2 cellular contexts compared by ENCODE assay signal in genomic region chr5:177253252-177253651, GRCh38.
TF ChIP-seq lines count a peak whose summit lies in the region.

No MANE protein-coding gene starts in this region.

TF ChIP-seq in A549, 52 proteins besides CTCF, POLR2A, EP300 and RAD21:
- peak; percentile 54 for TF ChIP-seq MAFK (IDR thresholded peaks at IDR 0.05; ENCODE audit: partially characterized antibody)
- no peak for TF ChIP-seq HOXA7 (CRISPR knock-in tag; IDR thresholded peaks at IDR 0.05)
TF ChIP-seq in A549: peak in this region for 1.

TF ChIP-seq in K562, 482 proteins besides CTCF, POLR2A, EP300 and RAD21:
- no peak for TF ChIP-seq ZNF3 (CRISPR knock-in tag; IDR thresholded peaks at IDR 0.05)
- no peak for TF ChIP-seq ZHX1 (conservative IDR thresholded peaks at IDR 0.05; ENCODE audit: low read length)
- TF ChIP-seq MAFG (tag; conservative IDR thresholded peaks at IDR 0.05), result peak; percentile 38
- TF ChIP-seq, protein P1, sequence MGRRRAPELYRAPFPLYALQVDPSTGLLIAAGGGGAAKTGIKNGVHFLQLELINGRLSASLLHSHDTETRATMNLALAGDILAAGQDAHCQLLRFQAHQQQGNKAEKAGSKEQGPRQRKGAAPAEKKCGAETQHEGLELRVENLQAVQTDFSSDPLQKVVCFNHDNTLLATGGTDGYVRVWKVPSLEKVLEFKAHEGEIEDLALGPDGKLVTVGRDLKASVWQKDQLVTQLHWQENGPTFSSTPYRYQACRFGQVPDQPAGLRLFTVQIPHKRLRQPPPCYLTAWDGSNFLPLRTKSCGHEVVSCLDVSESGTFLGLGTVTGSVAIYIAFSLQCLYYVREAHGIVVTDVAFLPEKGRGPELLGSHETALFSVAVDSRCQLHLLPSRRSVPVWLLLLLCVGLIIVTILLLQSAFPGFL (CRISPR knock-in tag; IDR thresholded peaks at IDR 0.05), result no peak
- TF ChIP-seq, protein P2, sequence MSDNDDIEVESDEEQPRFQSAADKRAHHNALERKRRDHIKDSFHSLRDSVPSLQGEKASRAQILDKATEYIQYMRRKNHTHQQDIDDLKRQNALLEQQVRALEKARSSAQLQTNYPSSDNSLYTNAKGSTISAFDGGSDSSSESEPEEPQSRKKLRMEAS (CRISPR knock-in tag; IDR thresholded peaks at IDR 0.05), result no peak
- TF ChIP-seq ILK (tag; IDR thresholded peaks at IDR 0.05; ENCODE audit: borderline replicate concordance, low read depth), result no peak
- peak; percentile 89 for TF ChIP-seq ZNF316 (IDR thresholded peaks at IDR 0.05)
- no peak for TF ChIP-seq ZNF274 (IDR thresholded peaks at IDR 0.05; ENCODE audit: borderline replicate concordance, low read depth, low read length)
- no peak for TF ChIP-seq RAD51 (IDR thresholded peaks at IDR 0.05; ENCODE audit: borderline replicate concordance, low read depth)
- no peak for TF ChIP-seq ZNF197 (CRISPR knock-in tag; IDR thresholded peaks at IDR 0.05; ENCODE audit: low read depth)
- TF ChIP-seq, protein P3, sequence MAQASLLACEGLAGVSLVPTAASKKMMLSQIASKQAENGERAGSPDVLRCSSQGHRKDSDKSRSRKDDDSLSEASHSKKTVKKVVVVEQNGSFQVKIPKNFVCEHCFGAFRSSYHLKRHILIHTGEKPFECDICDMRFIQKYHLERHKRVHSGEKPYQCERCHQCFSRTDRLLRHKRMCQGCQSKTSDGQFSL (CRISPR knock-in tag; IDR thresholded peaks at IDR 0.05), result no peak
- TF ChIP-seq, protein P3 (tag; IDR thresholded peaks at IDR 0.05), result no peak
- no peak for TF ChIP-seq NR4A1 (CRISPR knock-in tag; IDR thresholded peaks at IDR 0.05)
- no peak for TF ChIP-seq NR4A1 (tag; IDR thresholded peaks at IDR 0.05)
- TF ChIP-seq CBX3 (IDR thresholded peaks at IDR 0.05; ENCODE audit: borderline replicate concordance in 1 of 2, low read length in 2 of 2), result no peak
- TF ChIP-seq NCOA1 (IDR thresholded peaks at IDR 0.05; ENCODE audit: low read depth), result no peak
- TF ChIP-seq C11orf30 (IDR thresholded peaks at IDR 0.05; ENCODE audit: low read depth), result peak; percentile 64
- no peak for TF ChIP-seq SREBF1 (IDR thresholded peaks at IDR 0.05; ENCODE audit: borderline replicate concordance, low read depth, low read length)
- TF ChIP-seq ARID1B (IDR thresholded peaks at IDR 0.05), result no peak
- TF ChIP-seq, protein P4, sequence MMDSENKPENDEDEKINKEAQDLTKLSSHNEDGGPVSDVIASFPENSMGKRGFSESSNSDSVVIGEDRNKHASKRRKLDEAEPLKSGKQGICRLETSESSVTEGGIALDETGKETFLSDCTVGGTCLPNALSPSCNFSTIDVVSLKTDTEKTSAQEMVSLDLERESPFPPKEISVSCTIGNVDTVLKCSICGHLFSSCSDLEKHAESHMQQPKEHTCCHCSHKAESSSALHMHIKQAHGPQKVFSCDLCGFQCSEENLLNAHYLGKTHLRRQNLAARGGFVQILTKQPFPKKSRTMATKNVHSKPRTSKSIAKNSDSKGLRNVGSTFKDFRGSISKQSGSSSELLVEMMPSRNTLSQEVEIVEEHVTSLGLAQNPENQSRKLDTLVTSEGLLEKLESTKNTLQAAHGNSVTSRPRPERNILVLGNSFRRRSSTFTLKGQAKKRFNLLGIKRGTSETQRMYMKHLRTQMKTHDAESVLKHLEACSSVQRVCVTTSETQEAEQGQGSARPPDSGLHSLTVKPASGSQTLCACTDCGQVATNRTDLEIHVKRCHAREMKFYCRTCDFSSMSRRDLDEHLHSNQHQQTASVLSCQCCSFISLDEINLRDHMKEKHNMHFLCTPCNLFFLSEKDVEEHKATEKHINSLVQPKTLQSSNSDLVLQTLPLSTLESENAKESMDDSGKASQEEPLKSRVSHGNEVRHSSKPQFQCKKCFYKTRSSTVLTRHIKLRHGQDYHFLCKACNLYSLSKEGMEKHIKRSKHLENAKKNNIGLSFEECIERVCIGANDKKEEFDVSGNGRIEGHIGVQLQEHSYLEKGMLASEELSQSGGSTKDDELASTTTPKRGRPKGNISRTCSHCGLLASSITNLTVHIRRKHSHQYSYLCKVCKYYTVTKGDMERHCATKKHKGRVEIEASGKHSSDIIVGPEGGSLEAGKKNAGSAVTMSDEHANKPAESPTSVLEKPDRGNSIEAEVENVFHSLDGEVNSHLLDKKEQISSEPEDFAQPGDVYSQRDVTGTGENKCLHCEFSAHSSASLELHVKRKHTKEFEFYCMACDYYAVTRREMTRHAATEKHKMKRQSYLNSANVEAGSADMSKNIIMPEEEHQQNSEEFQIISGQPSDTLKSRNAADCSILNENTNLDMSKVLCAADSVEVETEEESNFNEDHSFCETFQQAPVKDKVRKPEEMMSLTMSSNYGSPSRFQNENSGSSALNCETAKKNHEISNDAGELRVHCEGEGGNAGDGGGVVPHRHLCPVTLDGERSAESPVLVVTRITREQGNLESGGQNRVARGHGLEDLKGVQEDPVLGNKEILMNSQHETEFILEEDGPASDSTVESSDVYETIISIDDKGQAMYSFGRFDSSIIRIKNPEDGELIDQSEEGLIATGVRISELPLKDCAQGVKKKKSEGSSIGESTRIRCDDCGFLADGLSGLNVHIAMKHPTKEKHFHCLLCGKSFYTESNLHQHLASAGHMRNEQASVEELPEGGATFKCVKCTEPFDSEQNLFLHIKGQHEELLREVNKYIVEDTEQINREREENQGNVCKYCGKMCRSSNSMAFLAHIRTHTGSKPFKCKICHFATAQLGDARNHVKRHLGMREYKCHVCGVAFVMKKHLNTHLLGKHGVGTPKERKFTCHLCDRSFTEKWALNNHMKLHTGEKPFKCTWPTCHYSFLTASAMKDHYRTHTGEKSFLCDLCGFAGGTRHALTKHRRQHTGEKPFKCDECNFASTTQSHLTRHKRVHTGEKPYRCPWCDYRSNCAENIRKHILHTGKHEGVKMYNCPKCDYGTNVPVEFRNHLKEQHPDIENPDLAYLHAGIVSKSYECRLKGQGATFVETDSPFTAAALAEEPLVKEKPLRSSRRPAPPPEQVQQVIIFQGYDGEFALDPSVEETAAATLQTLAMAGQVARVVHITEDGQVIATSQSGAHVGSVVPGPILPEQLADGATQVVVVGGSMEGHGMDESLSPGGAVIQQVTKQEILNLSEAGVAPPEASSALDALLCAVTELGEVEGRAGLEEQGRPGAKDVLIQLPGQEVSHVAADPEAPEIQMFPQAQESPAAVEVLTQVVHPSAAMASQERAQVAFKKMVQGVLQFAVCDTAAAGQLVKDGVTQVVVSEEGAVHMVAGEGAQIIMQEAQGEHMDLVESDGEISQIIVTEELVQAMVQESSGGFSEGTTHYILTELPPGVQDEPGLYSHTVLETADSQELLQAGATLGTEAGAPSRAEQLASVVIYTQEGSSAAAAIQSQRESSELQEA (IDR thresholded peaks at IDR 0.05; ENCODE audit: low read depth), result no peak
